ENCODE assay signal across 15 cellular contexts in the genomic region with DNA sequence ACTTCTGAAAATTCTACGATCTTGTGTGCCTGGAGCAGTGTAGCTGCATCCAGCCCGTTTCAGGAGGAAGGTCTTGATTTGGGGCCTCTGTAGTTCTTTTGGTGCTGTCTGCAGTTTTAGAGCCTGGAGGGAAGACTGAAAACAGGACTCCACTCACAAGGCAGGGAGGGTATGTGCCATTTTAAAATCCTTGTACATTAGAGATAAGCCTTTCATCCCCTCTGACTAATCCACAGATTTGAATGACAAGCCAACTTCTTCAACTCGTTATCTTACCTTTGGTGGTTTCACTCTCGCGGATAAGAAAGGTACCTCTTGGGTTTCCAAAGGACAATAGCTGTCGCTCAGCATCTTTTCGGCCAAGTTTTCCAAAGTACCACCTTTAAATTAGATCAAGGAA.
"Had no signal": no experiment of that assay in that cellular context is flagged by ENCODE, and none has a peak within 500 bp of the region (broad histone marks: within the 10 kb centered on the region; RNA-seq: fewer than 3 reads in every experiment).

No MANE protein-coding gene starts in this region.

- H3K4me1 ChIP-seq: left lung, psoas muscle, right lobe of liver, upper lobe of right lung had no signal

- DNase-seq: activated CD4-positive, alpha-beta T cell treated with anti-CD3 and anti-CD28 coated beads, Interleukin-2, amount 50 U/mL, for 4 hours; activated CD4-positive, CD25-positive, alpha-beta regulatory T cell; activated CD8-positive, alpha-beta memory T cell treated with anti-CD3 and anti-CD28 coated beads, Interleukin-2, amount 50 U/mL, for 48 hours; esophagus squamous epithelium; foreskin fibroblast; islet precursor cell; left lung; psoas muscle; right lobe of liver; stimulated activated CD4-positive, alpha-beta T cell treated with anti-CD3 and anti-CD28 coated beads, Interleukin-1b, Interleukin-23, amount 100 ng/mL, for 48 hours; stimulated activated naive CD4-positive, alpha-beta T cell; upper lobe of right lung had no signal

- H3K27me3 ChIP-seq: cardiac muscle cell, left lung, right lobe of liver, upper lobe of right lung had no signal

- ATAC-seq: left lung, psoas muscle, right lobe of liver, upper lobe of right lung had no signal

- H3K27ac ChIP-seq: cardiac muscle cell, esophagus squamous epithelium, left lung, psoas muscle, right lobe of liver, upper lobe of right lung had no signal

- H3K4me3 Mint-ChIP-seq: nephron; T-helper 1 cell treated with Interleukin-12 subunit alpha and Interleukin-12 subunit beta and Interleukin-4 antibody, amounts not matched to agents 30 μg/mL and 1 μg/mL, for 36 hours had no signal

- H3K4me3 ChIP-seq: cardiac muscle cell, esophagus squamous epithelium, left lung, psoas muscle, right lobe of liver, upper lobe of right lung had no signal

- H3K9me3 Mint-ChIP-seq: nephron; T-helper 1 cell treated with Interleukin-12 subunit alpha and Interleukin-12 subunit beta and Interleukin-4 antibody, amounts not matched to agents 30 μg/mL and 1 μg/mL, for 36 hours had no signal

- H3K27ac Mint-ChIP-seq: T-helper 1 cell treated with Interleukin-12 subunit alpha and Interleukin-12 subunit beta and Interleukin-4 antibody, amounts not matched to agents 30 μg/mL and 1 μg/mL, for 36 hours had no signal

- H3K36me3 ChIP-seq: cardiac muscle cell, right lobe of liver had no signal
